ENCODE assay signal across 26 cellular contexts in genomic region chr15:95605098-95605497, GRCh38.
"Had no signal": no experiment of that assay in that cellular context is flagged by ENCODE, and none has a peak within 500 bp of the region (broad histone marks: within the 10 kb centered on the region; RNA-seq: fewer than 3 reads in every experiment).

No MANE protein-coding gene starts in this region.

- H3K4me3 Mint-ChIP-seq: activated CD4-positive, alpha-beta memory T cell treated with anti-CD3 and anti-CD28 coated beads for 36 hours; activated naive CD4-positive, alpha-beta T cell treated with anti-CD3 and anti-CD28 coated beads for 36 hours; activated naive CD8-positive, alpha-beta T cell treated with anti-CD3 and anti-CD28 coated beads for 36 hours; activated T-helper 1 cell treated with anti-CD3 and anti-CD28 coated beads, Interleukin-12 subunit alpha, Interleukin-12 subunit beta, Interleukin-2, Interleukin-4 antibody, amounts not matched to agents 30 ng/mL and 10 ng/mL and 1 ng/mL, durations not matched to agents 14 hours and 24 hours and 36 hours; nephron progenitor cell; T-helper 1 cell treated with Interleukin-12 subunit alpha and Interleukin-12 subunit beta and Interleukin-4 antibody, amounts not matched to agents 30 μg/mL and 1 μg/mL, for 36 hours had no signal

- H3K9me3 Mint-ChIP-seq: activated CD4-positive, alpha-beta memory T cell treated with anti-CD3 and anti-CD28 coated beads for 36 hours; activated naive CD4-positive, alpha-beta T cell treated with anti-CD3 and anti-CD28 coated beads for 36 hours; activated naive CD8-positive, alpha-beta T cell treated with anti-CD3 and anti-CD28 coated beads for 36 hours; T-helper 1 cell treated with Interleukin-12 subunit alpha and Interleukin-12 subunit beta and Interleukin-4 antibody, amounts not matched to agents 30 μg/mL and 1 μg/mL, for 36 hours had no signal

- H3K9me3 ChIP-seq: breast epithelium, colonic mucosa, gastroesophageal sphincter, left lung, mucosa of descending colon, neutrophil, psoas muscle, testis had no signal

- H3K36me3 Mint-ChIP-seq: activated CD4-positive, alpha-beta memory T cell treated with anti-CD3 and anti-CD28 coated beads for 36 hours; activated naive CD8-positive, alpha-beta T cell treated with anti-CD3 and anti-CD28 coated beads for 36 hours had no signal

- H3K9ac ChIP-seq: parathyroid adenoma had no signal

- ATAC-seq: gastroesophageal sphincter, mucosa of descending colon, psoas muscle had no signal

- H3K27ac Mint-ChIP-seq: activated CD4-positive, alpha-beta memory T cell treated with anti-CD3 and anti-CD28 coated beads for 36 hours; activated naive CD4-positive, alpha-beta T cell treated with anti-CD3 and anti-CD28 coated beads for 36 hours; activated naive CD8-positive, alpha-beta T cell treated with anti-CD3 and anti-CD28 coated beads for 36 hours; activated T-helper 1 cell treated with anti-CD3 and anti-CD28 coated beads, Interleukin-12 subunit alpha, Interleukin-12 subunit beta, Interleukin-2, Interleukin-4 antibody, amounts not matched to agents 30 ng/mL and 10 ng/mL and 1 ng/mL, durations not matched to agents 14 hours and 24 hours and 36 hours; nephron progenitor cell; T-helper 1 cell treated with Interleukin-12 subunit alpha and Interleukin-12 subunit beta and Interleukin-4 antibody, amounts not matched to agents 30 μg/mL and 1 μg/mL, for 36 hours had no signal

- H3K4me3 ChIP-seq: breast epithelium, colonic mucosa, gastroesophageal sphincter, left lung, lung, mucosa of descending colon, psoas muscle, testis had no signal

- H3K27me3 Mint-ChIP-seq: activated CD4-positive, alpha-beta memory T cell treated with anti-CD3 and anti-CD28 coated beads for 36 hours had no signal

- H3K27me3 ChIP-seq: breast epithelium, colonic mucosa, gastroesophageal sphincter, left lung, neutrophil, testis had no signal

- DNase-seq: activated CD4-positive, alpha-beta memory T cell treated with anti-CD3 and anti-CD28 coated beads for 36 hours; activated CD4-positive, alpha-beta T cell treated with anti-CD3 and anti-CD28 coated beads for 4 hours; activated CD8-positive, alpha-beta memory T cell treated with anti-CD3 and anti-CD28 coated beads, Interleukin-2, amount 50 U/mL, for 4 hours; activated effector memory CD4-positive, alpha-beta T cell treated with anti-CD3 and anti-CD28 coated beads, Interleukin-2, amount 50 U/mL, for 16 hours; activated naive CD4-positive, alpha-beta T cell treated with anti-CD3 and anti-CD28 coated beads for 36 hours; activated naive CD8-positive, alpha-beta T cell treated with anti-CD3 and anti-CD28 coated beads for 36 hours; activated T-cell treated with anti-CD3 and anti-CD28 coated beads, Interleukin-2, amount 50 U/mL, for 1 hour; effector CD8-positive, alpha-beta T cell; left lung; nephron progenitor cell; psoas muscle; stimulated activated CD4-positive, alpha-beta T cell treated with anti-CD3 and anti-CD28 coated beads, Interleukin-2, amount 100 ng/mL, for 48 hours; stimulated activated naive CD4-positive, alpha-beta T cell treated with Interleukin-2 at 50 U/mL for 16 hours; SW 1271; T-helper 9 cell; testis had no signal

- H3K4me1 ChIP-seq: breast epithelium, colonic mucosa, parathyroid adenoma, testis had no signal

- H3K4me1 Mint-ChIP-seq: activated naive CD8-positive, alpha-beta T cell treated with anti-CD3 and anti-CD28 coated beads for 36 hours had no signal

- H3K27ac ChIP-seq: colonic mucosa, left lung, neutrophil, parathyroid adenoma, psoas muscle, testis, VCaP had no signal

- H3K36me3 ChIP-seq: breast epithelium, colonic mucosa, gastroesophageal sphincter, left lung, neutrophil had no signal
